In genomic region chr20:49160057-49160929, GRCh38 we compare ENCODE assay signal across 1 cellular context.
TF ChIP-seq lines count a peak whose summit lies in the region.

No MANE protein-coding gene starts in this region.

TF ChIP-seq in IMR-90, 13 proteins besides CTCF, POLR2A, EP300 and RAD21:
- TF ChIP-seq BHLHE40 (IDR thresholded peaks at IDR 0.05; ENCODE audit: low read depth, low read length) (no peak), NFE2L2 (IDR thresholded peaks at IDR 0.05; ENCODE audit: low read depth, low read length) (no peak), CHD1 (IDR thresholded peaks at IDR 0.05; ENCODE audit: low read depth, low read length) (no peak), CEBPB (IDR thresholded peaks at IDR 0.05; ENCODE audit: low read depth, low read length) (no peak), RCOR1 (IDR thresholded peaks at IDR 0.05; ENCODE audit: insufficient replicate concordance, low read length) (no peak), MAZ (IDR thresholded peaks at IDR 0.05; ENCODE audit: borderline replicate concordance, low read depth, low read length) (no peak), RFX5 (IDR thresholded peaks at IDR 0.05; ENCODE audit: low read depth, low read length) (no peak), USF2 (IDR thresholded peaks at IDR 0.05; ENCODE audit: low read depth, low read length) (no peak)
